ENCODE assay signal across 8 cellular contexts in the genomic region with DNA sequence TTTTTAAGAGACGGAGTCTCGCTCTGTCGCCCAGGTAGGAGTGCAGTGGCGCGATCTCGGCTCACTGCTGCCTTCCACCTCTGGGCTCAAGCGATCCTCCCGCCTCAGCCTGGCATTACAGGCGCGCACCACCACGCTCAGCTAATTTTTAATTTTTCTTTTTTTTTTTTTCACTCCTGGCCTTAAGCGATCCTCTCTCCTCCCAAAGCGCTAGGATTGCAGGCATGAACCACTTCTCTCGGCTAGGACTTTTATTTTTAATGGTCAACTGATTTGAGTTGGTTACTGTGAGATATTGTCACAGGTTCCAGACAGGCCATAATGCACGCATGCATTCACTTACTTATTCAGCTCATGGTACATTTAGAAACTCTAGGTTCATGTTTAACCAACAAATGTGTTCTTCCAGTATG.
A peak's percentile ranks its signal among the peaks of the same experiment; 100 is the strongest.
DNase-seq lines count a peak whose midpoint lies in the region; ATAC-seq and TF ChIP-seq lines count a peak whose summit lies in the region.

No MANE protein-coding gene starts in this region.

- peak overlapping the region; percentile 64 for H3K4me2 ChIP-seq in MM.1S (ENCODE audit: low read depth, low read length)

- H3K9me2 ChIP-seq in MM.1S (replicated peaks; ENCODE audit: insufficient read depth, low read length), result no peaks in the 10 kb centered on the region

- H3K4me3 ChIP-seq in MM.1S (ENCODE audit: low read length) (peak overlapping the region; percentile 82), epithelial cell of esophagus (ENCODE audit: low read length) (peak overlapping the region; percentile 88), rectal smooth muscle tissue (ENCODE audit: low read length) (peak overlapping the region; percentile 79)

- ATAC-seq in GM21360 (IDR thresholded peaks at IDR 0.05; ENCODE audit: unreplicated experiment) (peak; percentile 5), HG03469 (IDR thresholded peaks at IDR 0.05; ENCODE audit: unreplicated experiment) (no peak), GM18858 (IDR thresholded peaks at IDR 0.05; ENCODE audit: unreplicated experiment) (no peak)

- DNase-seq in MM.1S, result no peak
- DNase-seq in epithelial cell of esophagus (ENCODE audit: low read depth), result no peak
- DNase-seq in NCI-H1105 (lab: John Stamatoyannopoulos, UW), result no peak
- no peak for DNase-seq in NCI-H1048 (lab: John Stamatoyannopoulos, UW)

- TF ChIP-seq CTCF in MM.1S (IDR thresholded peaks at IDR 0.05; ENCODE audit: low read length), result no peak
- no peak for TF ChIP-seq CTCF in epithelial cell of esophagus (IDR thresholded peaks at IDR 0.05; ENCODE audit: insufficient read depth, low read depth, low read length, missing control alignments)

- H3K36me3 ChIP-seq in MM.1S (replicated peaks; ENCODE audit: insufficient read depth, low read length) (no peaks in the 10 kb centered on the region; the same call in 1 of the 2 replicates), rectal smooth muscle tissue (ENCODE audit: control insufficient read depth, insufficient read depth, low read length) (peaks cover 2% of the 10 kb centered on the region)

- H3K9me3 ChIP-seq in MM.1S (replicated peaks; ENCODE audit: insufficient read depth, low read length), result no peaks in the 10 kb centered on the region

- no peaks in the 10 kb centered on the region for H3K27me3 ChIP-seq in MM.1S (replicated peaks; ENCODE audit: insufficient read depth, low read length)
- no peaks in the 10 kb centered on the region for H3K27me3 ChIP-seq in rectal smooth muscle tissue (ENCODE audit: control insufficient read depth, insufficient read depth, low read length)

- peak overlapping the region; percentile 99; the same call in 1 of the 2 replicates for H3K9ac ChIP-seq in MM.1S (ENCODE audit: low read length)
- peak overlapping the region; percentile 16 for H3K9ac ChIP-seq in rectal smooth muscle tissue (ENCODE audit: low read length)

- H3K4me1 ChIP-seq in MM.1S (ENCODE audit: low read length) (peaks cover 12% of the 10 kb centered on the region), rectal smooth muscle tissue (ENCODE audit: control insufficient read depth, insufficient read depth, low read length) (peaks cover 3% of the 10 kb centered on the region)

- peak overlapping the region; percentile 98; the same call in 1 of the 2 replicates for H3K27ac ChIP-seq in MM.1S (ENCODE audit: low read length)
- H3K27ac ChIP-seq in rectal smooth muscle tissue (ENCODE audit: low read depth, low read length), result peak overlapping the region; percentile 91

- H3K79me2 ChIP-seq in MM.1S (ENCODE audit: low read length), result peaks cover 48% of the 10 kb centered on the region

- peak overlapping the region; percentile 87 for H2AFZ ChIP-seq in MM.1S (ENCODE audit: low read length)

- H4K20me1 ChIP-seq in MM.1S (ENCODE audit: insufficient read depth, low read length), result no peaks in the 10 kb centered on the region

- peaks cover 12% of the 10 kb centered on the region; the same call in 1 of the 2 replicates for H3F3A ChIP-seq in MM.1S (ENCODE audit: insufficient read depth, low read length)
